ENCODE assay signal across 8 cellular contexts in genomic region chr13:91406619-91407018, GRCh38.
A peak's percentile ranks its signal among the peaks of the same experiment; 100 is the strongest.
DNase-seq lines count a peak whose midpoint lies in the region; ATAC-seq, FAIRE-seq and TF ChIP-seq lines count a peak whose summit lies in the region.

No MANE protein-coding gene starts in this region.

- DNase-seq in CMK (ENCODE audit: low read depth) (peak; percentile 24), NCI-H1694 (lab: John Stamatoyannopoulos, UW) (peak; percentile 22), islet precursor cell (peak; percentile 63), HTR-8/SVneo (ENCODE audit: insufficient read length, low spot score) (no peak)
- no peak for DNase-seq in activated CD8-positive, alpha-beta memory T cell treated with anti-CD3 and anti-CD28 coated beads, Interleukin-2, amount 50 U/mL, for 48 hours

- ATAC-seq in GM18505 (IDR thresholded peaks at IDR 0.05; ENCODE audit: unreplicated experiment) (peak; percentile 54), HG02938 (IDR thresholded peaks at IDR 0.05; ENCODE audit: unreplicated experiment) (peak; percentile 66)

- TF ChIP-seq CTCF in WI38 (IDR thresholded peaks at IDR 0.05; ENCODE audit: low read depth, low read length): peak; percentile 29

- TF ChIP-seq POLR2A in GM18505 (IDR thresholded peaks at IDR 0.05; ENCODE audit: borderline replicate concordance, extremely low read depth, insufficient read depth, insufficient read length): no peak

- H3K4me3 ChIP-seq in WI38 (ENCODE audit: low read depth, low read length): no peak overlapping the region

- no peak for FAIRE-seq in HTR-8/SVneo (lab: Jason Lieb, UNC)

Comparison
In these comparisons a context has a peak if more than half of its experiments do, and no peak if none do; other contexts are left out.
1. DNase-seq: peak in CMK (single experiment), NCI-H1694 (single experiment) and islet precursor cell (single experiment); none in HTR-8/SVneo (single experiment) and activated CD8-positive, alpha-beta memory T cell treated with anti-CD3 and anti-CD28 coated beads, Interleukin-2, amount 50 U/mL, for 48 hours (single experiment).